ENCODE assay signal across 9 cellular contexts in genomic region chr10:16521311-16522016, GRCh38. TPM values are rescaled to one million over a fixed set of nuclear protein-coding genes. Genes with fewer than 3 reads are reported as not detected.
DNase-seq lines count a peak whose midpoint lies in the region; ATAC-seq, FAIRE-seq and TF ChIP-seq lines count a peak whose summit lies in the region.
"Had no signal": no experiment of that assay in that cellular context is flagged by ENCODE, and none has a peak within 500 bp of the region (broad histone marks: within the 10 kb centered on the region; RNA-seq: fewer than 3 reads in every experiment).

Gene C1QL3, minus strand, starts transcription at chr10:16521879. Its CDS starts 814 bp downstream, at chr10:16521065.

- H3K27ac ChIP-seq in pancreas: no peak within 1 kb of the TSS

- H3K4me3 ChIP-seq in foreskin fibroblast (ENCODE audit: low read depth in 1 of 2, low read length in 2 of 2) (peak within 1 kb of the TSS; percentile 37 to 47), pancreas (peak within 1 kb of the TSS; percentile 11 to 51 (median 30))

- 3% methylated on average over 64 to 68 of the region's 68 CpGs for WGBS in pancreas, 2 donors

- H3K9me3 ChIP-seq in pancreas: no peaks in the 10 kb centered on the region

- H3K4me1 ChIP-seq in pancreas: no peaks in the 10 kb centered on the region

- peak; percentile 47 for ATAC-seq in GM18909 (IDR thresholded peaks at IDR 0.05; ENCODE audit: poor library complexity, unreplicated experiment)
- ATAC-seq in HG03175 (IDR thresholded peaks at IDR 0.05; ENCODE audit: unreplicated experiment): peak; percentile 54
- ATAC-seq in pancreas: peak; percentile 63 to 77 (median 70)
- ATAC-seq: HCT116 had no signal

- intact Hi-C loops in pancreas (cut with DNase I): loop anchor here in 1 of 3 donors (10.0 kb wide), 1 partner anchor 77 kb away; no protein-coding TSS in a partner anchor

- DNase-seq in AG08396 (ENCODE audit: low spot score) (peak; percentile 34), foreskin fibroblast (peak in 1 of 2 donors; percentile 67), pancreas (peak; percentile 5 to 75 (median 21)), NCI-H1048 (lab: John Stamatoyannopoulos, UW) (no peak)
- peak; percentile 64 for DNase-seq in activated CD8-positive, alpha-beta memory T cell treated with anti-CD3 and anti-CD28 coated beads, Interleukin-2, amount 50 U/mL, for 48 hours
- DNase-seq in effector CD8-positive, alpha-beta T cell (lab: John Stamatoyannopoulos, UW): no peak

- no peak for FAIRE-seq in pancreas (lab: Jason Lieb, UNC)

- TF ChIP-seq CTCF in foreskin fibroblast (IDR thresholded peaks at IDR 0.05; ENCODE audit: low read depth, low read length) (no peak), pancreas (IDR thresholded peaks at IDR 0.05) (no peak)

- peaks cover 0 to 4% (median 0%) of the 10 kb centered on the region in 4 donors for H3K27me3 ChIP-seq in pancreas

- no peaks in the 10 kb centered on the region for H3K36me3 ChIP-seq in pancreas

RNA-seq across cellular contexts. Expression of gene C1QL3, which starts in this region (rescaled TPM):
- not detected for total RNA-seq in pancreas
- polyA plus RNA-seq in pancreas: under 1 TPM in 1 of 2 donors, not detected in 1; 0.05 TPM

Comparison
In these comparisons a context has a peak if more than half of its experiments do, and no peak if none do; other contexts are left out.
1. Peak in DNase-seq, ATAC-seq and H3K4me3 ChIP-seq in pancreas; RNA of the gene not detected or under 1 TPM.
2. DNase-seq: peak in AG08396 (single experiment) and activated CD8-positive, alpha-beta memory T cell treated with anti-CD3 and anti-CD28 coated beads, Interleukin-2, amount 50 U/mL, for 48 hours (single experiment); none in NCI-H1048 (single experiment) and effector CD8-positive, alpha-beta T cell (single experiment).
3. Peak in every context shown above with its lines, with median percentiles within 50 percentile points of each other: ATAC-seq.